ENCODE assay signal across 22 cellular contexts in the genomic region with DNA sequence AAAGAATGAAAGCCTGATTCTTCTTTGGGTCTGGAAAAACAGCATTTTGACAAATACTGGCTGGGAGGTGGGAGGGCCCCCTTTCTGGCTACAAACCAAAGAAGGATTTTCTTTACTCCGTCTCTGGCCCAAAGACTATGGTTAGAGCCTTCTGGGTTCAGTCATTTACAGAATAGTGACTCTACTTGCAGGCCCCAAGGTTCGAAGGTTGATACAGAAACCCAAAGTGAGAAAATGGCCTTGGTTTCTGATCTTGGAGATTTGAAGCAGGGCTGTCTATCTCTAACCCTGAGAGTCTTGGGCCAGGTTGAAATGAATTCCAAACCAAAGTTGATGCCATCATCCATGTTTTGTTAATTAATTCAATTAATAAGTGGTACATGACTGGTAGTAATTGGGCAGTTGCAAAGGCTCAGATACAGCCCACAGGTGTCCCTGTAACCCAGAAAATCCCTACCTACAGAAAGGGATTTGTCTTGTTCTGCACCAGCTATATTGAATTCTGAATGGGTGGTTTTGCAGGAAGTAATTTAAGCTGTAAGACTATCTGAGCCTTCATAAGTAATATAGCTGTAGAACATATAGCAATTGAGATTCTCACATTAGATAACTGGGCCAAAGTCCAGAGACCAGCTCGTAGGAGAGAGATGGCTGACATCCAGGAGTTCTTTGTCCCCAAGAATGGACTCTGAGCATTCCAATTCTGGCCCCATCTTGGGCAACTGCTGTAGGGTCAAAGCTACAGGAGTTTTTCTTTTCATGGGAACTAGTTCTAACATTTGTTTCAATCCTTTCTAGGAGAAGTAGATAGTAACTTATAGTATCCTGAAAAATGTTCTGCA. TPM values are rescaled to one million over a fixed set of nuclear protein-coding genes. Genes with fewer than 3 reads are reported as not detected.
DNase-seq lines count a peak whose midpoint lies in the region; ATAC-seq and TF ChIP-seq lines count a peak whose summit lies in the region.
"Had no signal": no experiment of that assay in that cellular context is flagged by ENCODE, and none has a peak within 500 bp of the region (broad histone marks: within the 10 kb centered on the region; RNA-seq: fewer than 3 reads in every experiment).

No MANE protein-coding gene starts in this region.

- H3K9me3 ChIP-seq in left lung = no peaks in the 10 kb centered on the region
- H3K9me3 ChIP-seq: esophagus squamous epithelium, SJCRH30, spleen, thoracic aorta had no signal

- H3K4me1 ChIP-seq in left lung = no peaks in the 10 kb centered on the region
- H3K4me1 ChIP-seq: SJCRH30, spleen had no signal

- H3K36me3 ChIP-seq in left lung = no peaks in the 10 kb centered on the region
- H3K36me3 ChIP-seq: esophagus squamous epithelium, SJCRH30, spleen, thoracic aorta had no signal

- no peak for TF ChIP-seq CTCF in left lung (IDR thresholded peaks at IDR 0.05)

- ATAC-seq in GM18498 (IDR thresholded peaks at IDR 0.05; ENCODE audit: unreplicated experiment) (peak; percentile 80), GM21390 (IDR thresholded peaks at IDR 0.05; ENCODE audit: unreplicated experiment) (peak; percentile 95), left lung (peak; percentile 41), HG02759 (IDR thresholded peaks at IDR 0.05; ENCODE audit: unreplicated experiment) (no peak)
- ATAC-seq: activated CD8-positive, alpha-beta memory T cell treated with anti-CD3 and anti-CD28 coated beads, Interleukin-2, amount 10 ng/mL, durations not matched to agents 7 days and 5 days had no signal

- intact Hi-C loops in left lung (cut with DNase I) = no loop called here

- no peaks in the 10 kb centered on the region for H3K27me3 ChIP-seq in left lung
- H3K27me3 ChIP-seq: esophagus squamous epithelium, spleen had no signal

- no peak overlapping the region for H3K27ac ChIP-seq in left lung
- H3K27ac ChIP-seq: C4-2B, SJCRH30, spleen, thoracic aorta had no signal

- DNase-seq in LoVo (ENCODE audit: low spot score) (peak; percentile 75), left lung (no peak), AG08396 (ENCODE audit: low spot score) (no peak), foreskin melanocyte (no peak), NCI-H345 treated with DMSO at 0.1 percent for 48 hours (lab: John Stamatoyannopoulos, UW; ENCODE audit: unreplicated experiment) (no peak)
- DNase-seq: activated CD8-positive, alpha-beta memory T cell treated with anti-CD3 and anti-CD28 coated beads, Interleukin-2, amount 10 ng/mL, durations not matched to agents 7 days and 5 days; activated naive CD8-positive, alpha-beta T cell treated with anti-CD3 and anti-CD28 coated beads, Interleukin-2, amount 10 ng/mL, durations not matched to agents 7 days and 5 days; esophagus squamous epithelium; H9; KBM-7; NCI-H1694 treated with DMSO at 0.1 percent for 48 hours; NCI-H774; nucleus accumbens; SJCRH30; spleen had no signal

- no peak overlapping the region for H3K4me3 ChIP-seq in left lung
- H3K4me3 ChIP-seq: esophagus squamous epithelium, lung, SJCRH30, spleen, thoracic aorta had no signal

RNA-seq across cellular contexts. Expression of a gene that starts 34.5 kb away (rescaled TPM):
- total RNA-seq in left lung = not detected
- total RNA-seq: cerebellum, esophagus squamous epithelium, spleen, thoracic aorta had no signal
